10 cellular contexts compared by ENCODE assay signal in genomic region chr7:27161721-27162547, GRCh38. TPM values are rescaled to one million over a fixed set of nuclear protein-coding genes. Genes with fewer than 3 reads are reported as not detected.
DNase-seq lines count a peak whose midpoint lies in the region; ATAC-seq and TF ChIP-seq lines count a peak whose summit lies in the region.
"Had no signal": no experiment of that assay in that cellular context is flagged by ENCODE, and none has a peak within 500 bp of the region (broad histone marks: within the 10 kb centered on the region; RNA-seq: fewer than 3 reads in every experiment).

No MANE protein-coding gene starts in this region.

- H3K9ac ChIP-seq in SK-N-SH (no peak overlapping the region), subcutaneous abdominal adipose tissue (ENCODE audit: low read length in 5 of 5) (peak overlapping the region in 2 of 5 donors; percentile 88 to 89)

- no peak overlapping the region for H3K4me3 ChIP-seq in SK-N-SH (ENCODE audit: low read depth in 2 of 2, low read length in 1 of 2)
- peak overlapping the region in 1 of 2 donors; percentile 56 for H3K4me3 ChIP-seq in left lung
- peak overlapping the region in 3 of 5 donors; percentile 15 to 80 (median 29) for H3K4me3 ChIP-seq in subcutaneous abdominal adipose tissue (ENCODE audit: low read depth in 1 of 5, low read length in 5 of 5)

- H3F3A ChIP-seq in SK-N-SH (replicated peaks; ENCODE audit: insufficient read depth), result peaks cover 10% of the 10 kb centered on the region

- peak overlapping the region; percentile 97; the same call in 1 of the 2 replicates for H3K4me2 ChIP-seq in SK-N-SH

- intact Hi-C loops in left lung (cut with DNase I), result loop anchor here in 1 of 2 donors (5.0 to 10.0 kb wide), 2 partner anchors 790 to 1277 kb away; no protein-coding TSS in a partner anchor

- H3K4me1 ChIP-seq in SK-N-SH (ENCODE audit: control insufficient read depth in 1 of 2, insufficient read depth in 2 of 2, low read depth in 1 of 2, low read length in 1 of 2) (peaks cover 0 to 8% of the 10 kb centered on the region in 2 experiments; a peak in 1 of 4 replicates), left lung (peaks cover 9 to 63% of the 10 kb centered on the region in 2 donors), subcutaneous abdominal adipose tissue (ENCODE audit: control insufficient read depth in 5 of 5, insufficient read depth in 5 of 5, low read length in 5 of 5) (peaks cover 0 to 74% (median 68%) of the 10 kb centered on the region in 5 donors)

- TF ChIP-seq CTCF in SK-N-SH (IDR thresholded peaks at IDR 0.05) (no peak), left lung (IDR thresholded peaks at IDR 0.05) (no peak)

- DNase-seq in SK-N-SH, result no peak
- DNase-seq in SW480 (ENCODE audit: low spot score), result peak; percentile 54
- peak; percentile 35 to 59 for DNase-seq in left lung
- no peak for DNase-seq in NCI-H2196 treated with DMSO at 0.1 percent for 48 hours (lab: John Stamatoyannopoulos, UW; ENCODE audit: unreplicated experiment)
- DNase-seq in SHP77 (lab: John Stamatoyannopoulos, UW), result no peak
- DNase-seq: brain microvascular endothelial cell had no signal

- TF ChIP-seq RAD21 in SK-N-SH (IDR thresholded peaks at IDR 0.05; ENCODE audit: low read length), result no peak

- H2AFZ ChIP-seq in SK-N-SH (ENCODE audit: low read depth), result no peak overlapping the region

- ATAC-seq in SK-N-SH treated with all-trans-retinoic acid at 6 μM for 48 hours (no peak), left lung (no peak), HG03378 (IDR thresholded peaks at IDR 0.05; ENCODE audit: unreplicated experiment) (no peak)

- no peaks in the 10 kb centered on the region for H4K20me1 ChIP-seq in SK-N-SH (ENCODE audit: insufficient read depth)

- H3K36me3 ChIP-seq in SK-N-SH (replicated peaks in 1 of 2; ENCODE audit: control insufficient read depth in 1 of 2, insufficient read depth in 2 of 2, low read length in 1 of 2) (no peaks in the 10 kb centered on the region), left lung (no peaks in the 10 kb centered on the region), subcutaneous abdominal adipose tissue (ENCODE audit: control insufficient read depth in 5 of 5, insufficient read depth in 5 of 5, low read length in 5 of 5) (no peaks in the 10 kb centered on the region)
- H3K36me3 ChIP-seq: brain microvascular endothelial cell had no signal

- POLR2A ChIA-PET in SK-N-SH (lab: Yijun Ruan, JAX), result no interaction called here

- H3K27ac ChIP-seq in SK-N-SH (ENCODE audit: low read depth in 2 of 2, low read length in 1 of 2) (no peak overlapping the region), left lung (no peak overlapping the region), subcutaneous abdominal adipose tissue (ENCODE audit: low read depth, low read length) (peak overlapping the region; percentile 70)
- H3K27ac ChIP-seq: brain microvascular endothelial cell had no signal

- no peaks in the 10 kb centered on the region for H3K9me3 ChIP-seq in SK-N-SH
- no peaks in the 10 kb centered on the region for H3K9me3 ChIP-seq in left lung
- H3K9me3 ChIP-seq in subcutaneous abdominal adipose tissue (ENCODE audit: control insufficient read depth in 5 of 5, low read length in 5 of 5), result no peaks in the 10 kb centered on the region

- H3K27me3 ChIP-seq in SK-N-SH (ENCODE audit: insufficient read depth) (peaks cover 91% of the 10 kb centered on the region), left lung (peaks cover 76 to 100% of the 10 kb centered on the region in 2 donors), subcutaneous abdominal adipose tissue (ENCODE audit: control insufficient read depth in 5 of 5, insufficient read depth in 4 of 5, low read length in 5 of 5) (peaks cover 0 to 8% (median 0%) of the 10 kb centered on the region in 5 donors)

- H3K79me2 ChIP-seq in SK-N-SH (ENCODE audit: insufficient read depth), result no peaks in the 10 kb centered on the region

- no peak for TF ChIP-seq EP300 in SK-N-SH (IDR thresholded peaks at IDR 0.05; ENCODE audit: borderline replicate concordance in 1 of 2, low read depth in 1 of 2, low read length in 1 of 2)

- CTCF ChIA-PET in SK-N-SH (lab: Yijun Ruan, JAX), result interaction anchor here (0.6 to 12.1 kb wide), 30 partner anchors 13 to 1269 kb away, joined by 3 to 270 read pairs (median 6); partner anchors contain the start of genes HIBADH, HOXA10, HOXA3 and HOXA5

- 30% methylated on average over 27 of the region's 30 CpGs for WGBS in SK-N-SH (ENCODE audit: low lambda C conversion rate)

- H3K9me2 ChIP-seq in SK-N-SH, result no peaks in the 10 kb centered on the region

TF ChIP-seq in SK-N-SH, 30 proteins besides CTCF, POLR2A, EP300 and RAD21 (continues in another document):
- no peak for TF ChIP-seq MAX (IDR thresholded peaks at IDR 0.05; ENCODE audit: low read depth)
- TF ChIP-seq TCF12 (IDR thresholded peaks at IDR 0.05), result no peak
- TF ChIP-seq, protein P1, sequence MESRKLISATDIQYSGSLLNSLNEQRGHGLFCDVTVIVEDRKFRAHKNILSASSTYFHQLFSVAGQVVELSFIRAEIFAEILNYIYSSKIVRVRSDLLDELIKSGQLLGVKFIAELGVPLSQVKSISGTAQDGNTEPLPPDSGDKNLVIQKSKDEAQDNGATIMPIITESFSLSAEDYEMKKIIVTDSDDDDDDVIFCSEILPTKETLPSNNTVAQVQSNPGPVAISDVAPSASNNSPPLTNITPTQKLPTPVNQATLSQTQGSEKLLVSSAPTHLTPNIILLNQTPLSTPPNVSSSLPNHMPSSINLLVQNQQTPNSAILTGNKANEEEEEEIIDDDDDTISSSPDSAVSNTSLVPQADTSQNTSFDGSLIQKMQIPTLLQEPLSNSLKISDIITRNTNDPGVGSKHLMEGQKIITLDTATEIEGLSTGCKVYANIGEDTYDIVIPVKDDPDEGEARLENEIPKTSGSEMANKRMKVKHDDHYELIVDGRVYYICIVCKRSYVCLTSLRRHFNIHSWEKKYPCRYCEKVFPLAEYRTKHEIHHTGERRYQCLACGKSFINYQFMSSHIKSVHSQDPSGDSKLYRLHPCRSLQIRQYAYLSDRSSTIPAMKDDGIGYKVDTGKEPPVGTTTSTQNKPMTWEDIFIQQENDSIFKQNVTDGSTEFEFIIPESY (IDR thresholded peaks at IDR 0.05; ENCODE audit: borderline replicate concordance, low read depth), result no peak

TF ChIP-seq in SK-N-SH treated with all-trans-retinoic acid at 6 μM for 48 hours, 23 proteins besides CTCF, POLR2A, EP300 and RAD21:
- TF ChIP-seq TOX (CRISPR knock-in tag; IDR thresholded peaks at IDR 0.05; ENCODE audit: borderline replicate concordance) (no peak), ZC3H10 (CRISPR knock-in tag; IDR thresholded peaks at IDR 0.05) (no peak)

RNA-seq across cellular contexts. Expression of gene HOXA9, which starts 3.4 kb away (rescaled TPM):
- not detected in 2 replicates for polyA plus RNA-seq in SK-N-SH (2012; rRNA removed)
- not detected in 2 replicates for polyA plus RNA-seq in SK-N-SH (2012; cell fraction: cytosol; rRNA removed)
- polyA plus RNA-seq in SK-N-SH (2012; cell fraction: nucleus; rRNA removed), result not detected in 2 replicates
- total RNA-seq in left lung, result 1 to 10 TPM in 1 of 2 donors, under 1 TPM in 1; 0.73 to 1.4 TPM
- polyA plus RNA-seq: neural cell had no signal

RNA-seq across cellular contexts. Expression of gene HOXA7, which starts 5.5 kb away (rescaled TPM):
- not detected in 2 replicates for polyA plus RNA-seq in SK-N-SH (2012; rRNA removed)
- not detected in 2 replicates for polyA plus RNA-seq in SK-N-SH (2012; cell fraction: cytosol; rRNA removed)
- polyA plus RNA-seq in SK-N-SH (2012; cell fraction: nucleus; rRNA removed), result not detected in 2 replicates
- total RNA-seq in left lung, result 1 to 10 TPM; 1.3 to 2.2 TPM
- polyA plus RNA-seq: neural cell had no signal

RNA-seq across cellular contexts. Expression of gene HOXA3, which starts 9.6 kb away (rescaled TPM):
- 0.15 TPM in 1 of 2 replicates, not detected in the other for polyA plus RNA-seq in SK-N-SH (2012; rRNA removed)
- not detected in 2 replicates for polyA plus RNA-seq in SK-N-SH (2012; cell fraction: cytosol; rRNA removed)
- polyA plus RNA-seq in SK-N-SH (2012; cell fraction: nucleus; rRNA removed), result not detected in 2 replicates
- total RNA-seq in left lung, result 1 to 10 TPM; 5.7 to 8.8 TPM
- polyA plus RNA-seq: neural cell had no signal

RNA-seq across cellular contexts. Expression of gene HOXA10, which starts 12.2 kb away (rescaled TPM):
- polyA plus RNA-seq in SK-N-SH (2012; rRNA removed), result not detected in 2 replicates
- polyA plus RNA-seq in SK-N-SH (2012; cell fraction: cytosol; rRNA removed), result not detected in 2 replicates
- polyA plus RNA-seq in SK-N-SH (2012; cell fraction: nucleus; rRNA removed), result not detected in 2 replicates
- under 1 TPM; 0.42 to 0.55 TPM for total RNA-seq in left lung
- polyA plus RNA-seq: neural cell had no signal

RNA-seq across cellular contexts. Expression of gene HOXA6, which starts 14.4 kb away (rescaled TPM):
- polyA plus RNA-seq in SK-N-SH (2012; rRNA removed), result not detected in 2 replicates
- polyA plus RNA-seq in SK-N-SH (2012; cell fraction: cytosol; rRNA removed), result not detected in 2 replicates
- polyA plus RNA-seq in SK-N-SH (2012; cell fraction: nucleus; rRNA removed), result not detected in 2 replicates
- 1 to 10 TPM; 3.5 to 5.0 TPM for total RNA-seq in left lung
- polyA plus RNA-seq: neural cell had no signal

Comparison
In these comparisons a context has a peak if more than half of its experiments do, and no peak if none do; other contexts are left out.
1. DNase-seq: peak in SW480 (single experiment) and left lung (2 of 2); none in SK-N-SH (single experiment), NCI-H2196 treated with DMSO at 0.1 percent for 48 hours (single experiment) and SHP77 (0 of 2).
2. H3K4me3 ChIP-seq: peak in subcutaneous abdominal adipose tissue (3 of 5); none in SK-N-SH (0 of 2).